Comparison of ENCODE assay signal across 1 cellular context in genomic region chr13:48449656-48450055, GRCh38.
TF ChIP-seq lines count a peak whose summit lies in the region.

No MANE protein-coding gene starts in this region.

TF ChIP-seq in IMR-90, 13 proteins besides CTCF, POLR2A, EP300 and RAD21:
- no peak for TF ChIP-seq FOS (IDR thresholded peaks at IDR 0.05; ENCODE audit: low read depth, low read length)
